ENCODE assay signal across 18 cellular contexts in the genomic region with DNA sequence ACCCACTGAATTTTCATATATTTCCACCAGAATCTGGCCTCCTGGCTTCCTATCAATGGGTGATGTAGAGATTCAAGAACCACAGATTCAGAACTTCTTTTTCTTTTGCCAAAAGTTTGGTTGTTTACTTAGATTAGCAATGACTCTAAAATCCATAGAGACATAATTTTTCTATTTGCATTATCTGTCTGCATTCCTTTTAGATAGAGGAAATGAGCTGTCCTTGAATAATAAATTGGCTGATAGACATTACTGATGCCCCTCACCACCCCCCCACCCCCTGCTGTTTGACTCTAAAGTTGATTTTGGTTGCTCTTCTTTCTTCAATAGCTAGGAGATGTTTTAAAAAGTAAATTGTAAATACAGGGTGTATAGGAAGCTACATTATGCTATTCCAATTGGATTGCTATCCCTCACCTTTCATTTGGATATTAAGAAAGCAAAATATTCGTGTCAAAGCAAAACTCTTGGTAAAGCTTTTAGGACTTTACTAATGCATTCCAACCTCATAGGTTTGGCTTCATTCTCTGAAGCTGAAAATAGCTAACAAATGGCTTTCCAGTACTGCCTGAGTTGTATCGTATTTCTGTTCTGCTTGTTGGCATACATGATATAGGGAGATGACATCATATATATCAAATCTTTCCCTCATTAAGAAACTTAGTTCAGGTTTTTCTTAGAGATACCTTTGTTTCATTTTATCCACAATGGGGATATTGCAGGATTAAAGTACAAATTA.
"Had no signal": no experiment of that assay in that cellular context is flagged by ENCODE, and none has a peak within 500 bp of the region (broad histone marks: within the 10 kb centered on the region; RNA-seq: fewer than 3 reads in every experiment).

No MANE protein-coding gene starts in this region.

- H3K36me3 Mint-ChIP-seq: activated naive CD8-positive, alpha-beta T cell treated with anti-CD3 and anti-CD28 coated beads for 36 hours had no signal

- H3K27ac ChIP-seq: breast epithelium, left lung, psoas muscle, stomach, testis, upper lobe of left lung had no signal

- FAIRE-seq: kidney had no signal

- H3K36me3 ChIP-seq: breast epithelium, left lung, stomach, upper lobe of left lung had no signal

- H3K27ac Mint-ChIP-seq: activated naive CD8-positive, alpha-beta T cell treated with anti-CD3 and anti-CD28 coated beads for 36 hours; activated T-helper 1 cell treated with anti-CD3 and anti-CD28 coated beads, Interleukin-12 subunit alpha, Interleukin-12 subunit beta, Interleukin-2, Interleukin-4 antibody, amounts not matched to agents 30 ng/mL and 10 ng/mL and 1 ng/mL, durations not matched to agents 14 hours and 24 hours and 36 hours had no signal

- H3K4me3 Mint-ChIP-seq: activated naive CD8-positive, alpha-beta T cell treated with anti-CD3 and anti-CD28 coated beads for 36 hours; activated T-helper 1 cell treated with anti-CD3 and anti-CD28 coated beads, Interleukin-12 subunit alpha, Interleukin-12 subunit beta, Interleukin-2, Interleukin-4 antibody, amounts not matched to agents 30 ng/mL and 10 ng/mL and 1 ng/mL, durations not matched to agents 14 hours and 24 hours and 36 hours; neural crest cell had no signal

- H3K4me1 ChIP-seq: breast epithelium, left lung, stomach, testis, upper lobe of left lung had no signal

- H3K9me3 ChIP-seq: breast epithelium, left lung, psoas muscle, stomach, testis, upper lobe of left lung had no signal

- H3K4me1 Mint-ChIP-seq: activated naive CD8-positive, alpha-beta T cell treated with anti-CD3 and anti-CD28 coated beads for 36 hours; neural crest cell had no signal

- DNase-seq: activated CD4-positive, alpha-beta T cell treated with anti-CD3 and anti-CD28 coated beads, Interleukin-2, amount 50 U/mL, for 1 hour; activated CD4-positive, CD25-positive, alpha-beta regulatory T cell; activated naive CD8-positive, alpha-beta T cell treated with anti-CD3 and anti-CD28 coated beads for 36 hours; cerebellar nuclear complex; dermis blood vessel endothelial cell; hypothalamus; kidney; left lung; mammary epithelial cell; psoas muscle; stimulated activated CD4-positive, alpha-beta T cell treated with anti-CD3 and anti-CD28 coated beads, Interleukin-1b, Interleukin-23, amount 100 ng/mL, for 48 hours; stomach; testis; upper lobe of left lung had no signal

- ATAC-seq: left lung, psoas muscle, sciatic nerve had no signal

- H3K9me3 Mint-ChIP-seq: activated naive CD8-positive, alpha-beta T cell treated with anti-CD3 and anti-CD28 coated beads for 36 hours; activated T-helper 1 cell treated with anti-CD3 and anti-CD28 coated beads, Interleukin-12 subunit alpha, Interleukin-12 subunit beta, Interleukin-2, Interleukin-4 antibody, amounts not matched to agents 30 ng/mL and 10 ng/mL and 1 ng/mL, durations not matched to agents 14 hours and 24 hours and 36 hours had no signal

- H3K4me3 ChIP-seq: breast epithelium, left lung, psoas muscle, stomach, testis, upper lobe of left lung had no signal

- H3K27me3 ChIP-seq: breast epithelium, left lung, stomach, testis, upper lobe of left lung had no signal
